Comparison of ENCODE assay signal across 1 cellular context in the genomic region with DNA sequence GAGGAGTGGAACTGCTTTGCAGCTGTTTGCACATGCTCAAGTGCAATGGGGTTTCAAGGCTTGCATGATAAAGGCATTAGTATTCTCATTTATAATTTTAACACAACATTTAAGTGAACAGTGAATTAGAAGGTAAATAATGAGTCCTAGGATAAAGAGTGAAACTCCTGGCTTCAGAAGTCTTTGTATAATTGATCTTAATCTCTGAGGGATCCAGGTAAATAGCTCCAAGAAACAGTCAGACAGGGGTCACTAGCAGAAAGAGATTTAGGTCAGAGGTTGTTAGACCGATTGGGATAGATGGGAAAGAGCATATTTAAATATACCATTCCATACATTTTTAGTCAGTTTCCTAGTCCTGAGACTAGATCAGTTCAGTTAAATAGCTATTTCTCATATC.
TF ChIP-seq lines count a peak whose summit lies in the region.

No MANE protein-coding gene starts in this region.

TF ChIP-seq in GM23338, 12 proteins besides CTCF, POLR2A, EP300 and RAD21:
- TF ChIP-seq, protein P1, sequence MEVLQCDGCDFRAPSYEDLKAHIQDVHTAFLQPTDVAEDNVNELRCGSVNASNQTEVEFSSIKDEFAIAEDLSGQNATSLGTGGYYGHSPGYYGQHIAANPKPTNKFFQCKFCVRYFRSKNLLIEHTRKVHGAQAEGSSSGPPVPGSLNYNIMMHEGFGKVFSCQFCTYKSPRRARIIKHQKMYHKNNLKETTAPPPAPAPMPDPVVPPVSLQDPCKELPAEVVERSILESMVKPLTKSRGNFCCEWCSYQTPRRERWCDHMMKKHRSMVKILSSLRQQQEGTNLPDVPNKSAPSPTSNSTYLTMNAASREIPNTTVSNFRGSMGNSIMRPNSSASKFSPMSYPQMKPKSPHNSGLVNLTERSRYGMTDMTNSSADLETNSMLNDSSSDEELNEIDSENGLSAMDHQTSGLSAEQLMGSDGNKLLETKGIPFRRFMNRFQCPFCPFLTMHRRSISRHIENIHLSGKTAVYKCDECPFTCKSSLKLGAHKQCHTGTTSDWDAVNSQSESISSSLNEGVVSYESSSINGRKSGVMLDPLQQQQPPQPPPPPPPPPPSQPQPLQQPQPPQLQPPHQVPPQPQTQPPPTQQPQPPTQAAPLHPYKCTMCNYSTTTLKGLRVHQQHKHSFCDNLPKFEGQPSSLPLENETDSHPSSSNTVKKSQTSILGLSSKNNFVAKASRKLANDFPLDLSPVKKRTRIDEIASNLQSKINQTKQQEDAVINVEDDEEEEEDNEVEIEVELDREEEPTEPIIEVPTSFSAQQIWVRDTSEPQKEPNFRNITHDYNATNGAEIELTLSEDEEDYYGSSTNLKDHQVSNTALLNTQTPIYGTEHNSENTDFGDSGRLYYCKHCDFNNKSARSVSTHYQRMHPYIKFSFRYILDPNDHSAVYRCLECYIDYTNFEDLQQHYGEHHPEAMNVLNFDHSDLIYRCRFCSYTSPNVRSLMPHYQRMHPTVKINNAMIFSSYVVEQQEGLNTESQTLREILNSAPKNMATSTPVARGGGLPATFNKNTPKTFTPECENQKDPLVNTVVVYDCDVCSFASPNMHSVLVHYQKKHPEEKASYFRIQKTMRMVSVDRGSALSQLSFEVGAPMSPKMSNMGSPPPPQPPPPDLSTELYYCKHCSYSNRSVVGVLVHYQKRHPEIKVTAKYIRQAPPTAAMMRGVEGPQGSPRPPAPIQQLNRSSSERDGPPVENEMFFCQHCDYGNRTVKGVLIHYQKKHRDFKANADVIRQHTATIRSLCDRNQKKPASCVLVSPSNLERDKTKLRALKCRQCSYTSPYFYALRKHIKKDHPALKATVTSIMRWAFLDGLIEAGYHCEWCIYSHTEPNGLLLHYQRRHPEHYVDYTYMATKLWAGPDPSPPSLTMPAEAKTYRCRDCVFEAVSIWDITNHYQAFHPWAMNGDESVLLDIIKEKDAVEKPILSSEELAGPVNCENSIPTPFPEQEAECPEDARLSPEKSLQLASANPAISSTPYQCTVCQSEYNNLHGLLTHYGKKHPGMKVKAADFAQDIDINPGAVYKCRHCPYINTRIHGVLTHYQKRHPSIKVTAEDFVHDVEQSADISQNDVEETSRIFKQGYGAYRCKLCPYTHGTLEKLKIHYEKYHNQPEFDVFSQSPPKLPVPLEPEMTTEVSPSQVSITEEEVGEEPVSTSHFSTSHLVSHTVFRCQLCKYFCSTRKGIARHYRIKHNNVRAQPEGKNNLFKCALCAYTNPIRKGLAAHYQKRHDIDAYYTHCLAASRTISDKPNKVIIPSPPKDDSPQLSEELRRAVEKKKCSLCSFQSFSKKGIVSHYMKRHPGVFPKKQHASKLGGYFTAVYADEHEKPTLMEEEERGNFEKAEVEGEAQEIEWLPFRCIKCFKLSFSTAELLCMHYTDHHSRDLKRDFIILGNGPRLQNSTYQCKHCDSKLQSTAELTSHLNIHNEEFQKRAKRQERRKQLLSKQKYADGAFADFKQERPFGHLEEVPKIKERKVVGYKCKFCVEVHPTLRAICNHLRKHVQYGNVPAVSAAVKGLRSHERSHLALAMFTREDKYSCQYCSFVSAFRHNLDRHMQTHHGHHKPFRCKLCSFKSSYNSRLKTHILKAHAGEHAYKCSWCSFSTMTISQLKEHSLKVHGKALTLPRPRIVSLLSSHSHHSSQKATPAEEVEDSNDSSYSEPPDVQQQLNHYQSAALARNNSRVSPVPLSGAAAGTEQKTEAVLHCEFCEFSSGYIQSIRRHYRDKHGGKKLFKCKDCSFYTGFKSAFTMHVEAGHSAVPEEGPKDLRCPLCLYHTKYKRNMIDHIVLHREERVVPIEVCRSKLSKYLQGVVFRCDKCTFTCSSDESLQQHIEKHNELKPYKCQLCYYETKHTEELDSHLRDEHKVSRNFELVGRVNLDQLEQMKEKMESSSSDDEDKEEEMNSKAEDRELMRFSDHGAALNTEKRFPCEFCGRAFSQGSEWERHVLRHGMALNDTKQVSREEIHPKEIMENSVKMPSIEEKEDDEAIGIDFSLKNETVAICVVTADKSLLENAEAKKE (CRISPR knock-in tag; IDR thresholded peaks at IDR 0.05), result no peak
- TF ChIP-seq ZNF114 (CRISPR knock-in tag; IDR thresholded peaks at IDR 0.05) (no peak), NANOG (IDR thresholded peaks at IDR 0.05; ENCODE audit: borderline replicate concordance) (no peak)
